8 cellular contexts compared by ENCODE assay signal in genomic region chr16:2009302-2009711, GRCh38. TPM values are rescaled to one million over a fixed set of nuclear protein-coding genes. Genes with fewer than 3 reads are reported as not detected.
A peak's percentile ranks its signal among the peaks of the same experiment; 100 is the strongest.
DNase-seq lines count a peak whose midpoint lies in the region; ATAC-seq and TF ChIP-seq lines count a peak whose summit lies in the region.

No MANE protein-coding gene starts in this region.

- no peaks in the 10 kb centered on the region for H3K9me2 ChIP-seq in GM23338 (ENCODE audit: insufficient read depth)

- H3K36me3 ChIP-seq in ES-I3 (ENCODE audit: insufficient read depth, low read length): no peaks in the 10 kb centered on the region
- H3K36me3 ChIP-seq in GM23338 (ENCODE audit: insufficient read depth): no peaks in the 10 kb centered on the region
- peaks cover 44% of the 10 kb centered on the region for H3K36me3 ChIP-seq in NT2/D1 (ENCODE audit: insufficient read depth, insufficient read length, low read length)
- H3K36me3 ChIP-seq in effector memory CD4-positive, alpha-beta T cell (ENCODE audit: control insufficient read depth, insufficient read depth, low read length): no peaks in the 10 kb centered on the region

- H3K9me3 ChIP-seq in ES-I3 (ENCODE audit: control insufficient read depth, insufficient read depth, low read length) (no peaks in the 10 kb centered on the region), NT2/D1 (ENCODE audit: insufficient read depth, low read length) (no peaks in the 10 kb centered on the region)
- H3K9me3 ChIP-seq in effector memory CD4-positive, alpha-beta T cell (ENCODE audit: control insufficient read depth, low read length): no peaks in the 10 kb centered on the region

- peaks cover 21% of the 10 kb centered on the region; the same call in 1 of the 2 replicates for H3F3A ChIP-seq in GM23338 (replicated peaks; ENCODE audit: low read depth)

- H3K4me3 Mint-ChIP-seq in GM23338: peak overlapping the region; percentile 74; the same call in 2 of the 3 replicates
- H3K4me3 Mint-ChIP-seq in natural killer cell treated with Interleukin-12 subunit alpha and Interleukin-12 subunit beta and Interleukin-15 and Interleukin-18, amount 100 ng/mL, for 72 hours: peak overlapping the region; percentile 95

- H4K20me1 ChIP-seq in GM23338 (replicated peaks; ENCODE audit: insufficient read depth): peaks cover 34% of the 10 kb centered on the region

- peak overlapping the region; percentile 89 for H3K9ac ChIP-seq in ES-I3 (ENCODE audit: low read depth, low read length)
- H3K9ac ChIP-seq in NT2/D1 (ENCODE audit: insufficient read length, low read depth): peak overlapping the region; percentile 92

- peaks cover 37% of the 10 kb centered on the region for H3K79me2 ChIP-seq in GM23338 (replicated peaks; ENCODE audit: insufficient read depth)

- peak; percentile 3; the same call in 2 of the 3 replicates for ATAC-seq in GM23338
- peak; percentile 47 to 53 for ATAC-seq in natural killer cell treated with Interleukin-12 subunit alpha and Interleukin-12 subunit beta and Interleukin-15 and Interleukin-18, amount 100 ng/mL, for 72 hours

- no peaks in the 10 kb centered on the region for H3K27me3 ChIP-seq in GM23338 (ENCODE audit: insufficient read depth)
- H3K27me3 ChIP-seq in NT2/D1 (ENCODE audit: insufficient read depth, insufficient read length): no peaks in the 10 kb centered on the region
- H3K27me3 ChIP-seq in effector memory CD4-positive, alpha-beta T cell (replicated peaks; ENCODE audit: control insufficient read depth, insufficient read depth, low read length, poor library complexity, severe bottlenecking): no peaks in the 10 kb centered on the region

- 0 out of 2 replicates have a peak overlapping the region, but pooled peaks have one; percentile 45 for H3K27ac ChIP-seq in GM23338 (ENCODE audit: low read depth)
- peak overlapping the region; percentile 77 for H3K27ac ChIP-seq in effector memory CD4-positive, alpha-beta T cell (ENCODE audit: insufficient read depth, low read length, poor library complexity, severe bottlenecking)

- peaks cover 11% of the 10 kb centered on the region for H3K36me3 Mint-ChIP-seq in GM23338 (ENCODE audit: low read depth)
- H3K36me3 Mint-ChIP-seq in natural killer cell treated with Interleukin-12 subunit alpha and Interleukin-12 subunit beta and Interleukin-15 and Interleukin-18, amount 100 ng/mL, for 72 hours: no peaks in the 10 kb centered on the region

- H3K27ac Mint-ChIP-seq in GM23338: no peak overlapping the region
- peak overlapping the region in 1 of 2 donors; percentile 81 for H3K27ac Mint-ChIP-seq in natural killer cell treated with Interleukin-12 subunit alpha and Interleukin-12 subunit beta and Interleukin-15 and Interleukin-18, amount 100 ng/mL, for 72 hours

- peaks cover 35% of the 10 kb centered on the region for H3K4me1 Mint-ChIP-seq in GM23338
- peaks cover 30 to 37% of the 10 kb centered on the region in 2 donors for H3K4me1 Mint-ChIP-seq in natural killer cell treated with Interleukin-12 subunit alpha and Interleukin-12 subunit beta and Interleukin-15 and Interleukin-18, amount 100 ng/mL, for 72 hours (ENCODE audit: low read depth in 2 of 2)

- peaks cover 9% of the 10 kb centered on the region; the same call in 1 of the 2 replicates for H3K4me1 ChIP-seq in ES-I3 (ENCODE audit: insufficient read depth, low read length)
- peaks cover 19% of the 10 kb centered on the region for H3K4me1 ChIP-seq in GM23338 (ENCODE audit: insufficient read depth)
- H3K4me1 ChIP-seq in NT2/D1 (ENCODE audit: insufficient read depth, insufficient read length): peaks cover 26% of the 10 kb centered on the region
- H3K4me1 ChIP-seq in effector memory CD4-positive, alpha-beta T cell (ENCODE audit: control insufficient read depth, insufficient read depth, low read length, poor library complexity, severe bottlenecking): peaks cover 30% of the 10 kb centered on the region

- H2AFZ ChIP-seq in GM23338: no peak overlapping the region

- H3K9me3 Mint-ChIP-seq in GM23338: no peaks in the 10 kb centered on the region
- H3K9me3 Mint-ChIP-seq in natural killer cell treated with Interleukin-12 subunit alpha and Interleukin-12 subunit beta and Interleukin-15 and Interleukin-18, amount 100 ng/mL, for 72 hours: no peaks in the 10 kb centered on the region

- H3K27me3 Mint-ChIP-seq in GM23338 (ENCODE audit: insufficient read depth, low read depth, poor library complexity): peaks cover 14% of the 10 kb centered on the region
- H3K27me3 Mint-ChIP-seq in natural killer cell treated with Interleukin-12 subunit alpha and Interleukin-12 subunit beta and Interleukin-15 and Interleukin-18, amount 100 ng/mL, for 72 hours: no peaks in the 10 kb centered on the region

- no peak for DNase-seq in GM23338 (ENCODE audit: low spot score)
- DNase-seq in NT2/D1 (ENCODE audit: low read depth, low spot score): no peak
- no peak for DNase-seq in effector memory CD4-positive, alpha-beta T cell
- DNase-seq in natural killer cell treated with Interleukin-12 subunit alpha and Interleukin-12 subunit beta and Interleukin-15 and Interleukin-18, amount 100 ng/mL, for 72 hours (ENCODE audit: low spot score): no peak
- DNase-seq in GOT3 (lab: John Stamatoyannopoulos, UW): no peak
- no peak for DNase-seq in cerebellar nuclear complex (lab: John Stamatoyannopoulos, UW)
- no peak for DNase-seq in GM20000 (ENCODE audit: low spot score)

- H3K4me3 ChIP-seq in GM23338 (peak overlapping the region; percentile 91), NT2/D1 (ENCODE audit: insufficient read length, low read depth) (peak overlapping the region; percentile 76)
- H3K4me3 ChIP-seq in effector memory CD4-positive, alpha-beta T cell (ENCODE audit: insufficient read depth, low read depth, low read length, poor library complexity, severe bottlenecking): peak overlapping the region; percentile 69

- TF ChIP-seq CTCF in GM23338 (conservative IDR thresholded peaks at IDR 0.05; ENCODE audit: low read depth in 2 of 2): no peak
- TF ChIP-seq CTCF in GM20000 (IDR thresholded peaks at IDR 0.05; ENCODE audit: extremely low read depth, missing control alignments): no peak

- H3K4me2 ChIP-seq in GM23338: peak overlapping the region; percentile 97

TF ChIP-seq in GM23338, 12 proteins besides CTCF, POLR2A, EP300 and RAD21 (continues in another document):
- no peak for TF ChIP-seq ZNF114 (CRISPR knock-in tag; IDR thresholded peaks at IDR 0.05)
- TF ChIP-seq JUNB (IDR thresholded peaks at IDR 0.05; ENCODE audit: unreplicated experiment): no peak
- no peak for TF ChIP-seq STAT1 (IDR thresholded peaks at IDR 0.05; ENCODE audit: unreplicated experiment)
- no peak for TF ChIP-seq EZH2phosphoT487 (IDR thresholded peaks at IDR 0.05; ENCODE audit: unreplicated experiment)
- TF ChIP-seq POLR2AphosphoS5 (IDR thresholded peaks at IDR 0.05; ENCODE audit: low read depth): no peak
- no peak for TF ChIP-seq NANOG (IDR thresholded peaks at IDR 0.05; ENCODE audit: borderline replicate concordance)

RNA-seq across cellular contexts. Expression of gene ZNF598, which starts 0.3 kb away (rescaled TPM):
- 31.7 and 48.6 TPM in 2 replicates for total RNA-seq in GM23338 (2014; rRNA removed; shearing (Covaris generic))
- polyA plus RNA-seq in GM23338 (2016; fragmentation: Nextera tagmentation; extraction: Ambion mirVana): 8.5 and 10.2 TPM in 2 replicates
- 100 to 1,000 TPM in 1 of 2 donors, 10 to 100 TPM in 1; 83.1 to 163 TPM for total RNA-seq in natural killer cell treated with Interleukin-12 subunit alpha and Interleukin-12 subunit beta and Interleukin-15 and Interleukin-18, amount 100 ng/mL, for 72 hours

RNA-seq across cellular contexts. Expression of gene NPW, which starts 10.3 kb away (rescaled TPM):
- 1.9 and 4.5 TPM in 2 replicates for total RNA-seq in GM23338 (2014; rRNA removed; shearing (Covaris generic))
- polyA plus RNA-seq in GM23338 (2016; fragmentation: Nextera tagmentation; extraction: Ambion mirVana): 37.0 and 37.6 TPM in 2 replicates
- 1 to 10 TPM; 1.5 to 3.5 TPM for total RNA-seq in natural killer cell treated with Interleukin-12 subunit alpha and Interleukin-12 subunit beta and Interleukin-15 and Interleukin-18, amount 100 ng/mL, for 72 hours

RNA-seq across cellular contexts. Expression of gene NHERF2, which starts 17.4 kb away (rescaled TPM):
- total RNA-seq in GM23338 (2014; rRNA removed; shearing (Covaris generic)): 15.4 and 16.5 TPM in 2 replicates
- polyA plus RNA-seq in GM23338 (2016; fragmentation: Nextera tagmentation; extraction: Ambion mirVana): 12.0 and 21.0 TPM in 2 replicates
- 1 to 10 TPM; 3.8 to 4.5 TPM for total RNA-seq in natural killer cell treated with Interleukin-12 subunit alpha and Interleukin-12 subunit beta and Interleukin-15 and Interleukin-18, amount 100 ng/mL, for 72 hours

RNA-seq across cellular contexts. Expression of gene SYNGR3, which starts 19.5 kb away (rescaled TPM):
- total RNA-seq in GM23338 (2014; rRNA removed; shearing (Covaris generic)): 72.2 and 77.7 TPM in 2 replicates
- 44.7 and 45.4 TPM in 2 replicates for polyA plus RNA-seq in GM23338 (2016; fragmentation: Nextera tagmentation; extraction: Ambion mirVana)
- 10 to 100 TPM; 21.3 to 43.6 TPM for total RNA-seq in natural killer cell treated with Interleukin-12 subunit alpha and Interleukin-12 subunit beta and Interleukin-15 and Interleukin-18, amount 100 ng/mL, for 72 hours

RNA-seq across cellular contexts. Expression of gene GFER, which starts 25.3 kb away (rescaled TPM):
- total RNA-seq in GM23338 (2014; rRNA removed; shearing (Covaris generic)): 40.1 and 53.2 TPM in 2 replicates
- polyA plus RNA-seq in GM23338 (2016; fragmentation: Nextera tagmentation; extraction: Ambion mirVana): 64.5 and 68.5 TPM in 2 replicates
- 10 to 100 TPM; 31.9 to 41.7 TPM for total RNA-seq in natural killer cell treated with Interleukin-12 subunit alpha and Interleukin-12 subunit beta and Interleukin-15 and Interleukin-18, amount 100 ng/mL, for 72 hours
